In genomic region chr4:153126137-153126536, GRCh38 we compare ENCODE assay signal across 25 cellular contexts.
DNase-seq lines count a peak whose midpoint lies in the region; FAIRE-seq and TF ChIP-seq lines count a peak whose summit lies in the region.
"Had no signal": no experiment of that assay in that cellular context is flagged by ENCODE, and none has a peak within 500 bp of the region (broad histone marks: within the 10 kb centered on the region; RNA-seq: fewer than 3 reads in every experiment).

No MANE protein-coding gene starts in this region.

- 86% methylated on average over 4 of the region's 4 CpGs; no CpG with 5 or more reads in 1 of the 2 experiments for WGBS in H1 (ENCODE audit: extremely low coverage in 1 of 2, insufficient coverage in 1 of 2, insufficient read length in 1 of 2, insufficient replicate concordance in 2 of 2, low coverage in 1 of 2, low lambda C conversion rate in 2 of 2, missing lambda C conversion rate in 1 of 2), 2 experiments

- peaks cover 7% of the 10 kb centered on the region for H3K4me1 Mint-ChIP-seq in activated CD4-positive, alpha-beta T cell treated with anti-CD3 and anti-CD28 coated beads, Interleukin-2, amount 10 ng/mL, durations not matched to agents 7 days and 5 days

- H3K9ac ChIP-seq in HUES48 (ENCODE audit: low read depth, low read length) (no peak overlapping the region), H1 (replicated peaks in 1 of 4; ENCODE audit: extremely low read depth in 1 of 4, low read depth in 3 of 4, low read length in 3 of 4) (no peak overlapping the region)
- H3K9ac ChIP-seq: KMS-11 had no signal

- H3K9me3 ChIP-seq in HUES48 (ENCODE audit: control insufficient read depth, insufficient read depth, low read length) (no peaks in the 10 kb centered on the region), H1 (ENCODE audit: insufficient read depth in 2 of 2, low read depth in 1 of 2, low read length in 1 of 2) (no peaks in the 10 kb centered on the region), WERI-Rb-1 (ENCODE audit: severe bottlenecking) (no peaks in the 10 kb centered on the region)
- H3K9me3 ChIP-seq: Caco-2 had no signal

- peak overlapping the region; percentile 14 for H3K27ac ChIP-seq in HUES48 (ENCODE audit: low read depth, low read length)
- no peak overlapping the region for H3K27ac ChIP-seq in H1 (ENCODE audit: low read depth, low read length)
- H3K27ac ChIP-seq in WERI-Rb-1 = no peak overlapping the region; the same call in 1 of the 2 replicates
- H3K27ac ChIP-seq: 22Rv1, KMS-11 had no signal

- no peaks in the 10 kb centered on the region for H3K79me2 ChIP-seq in H1 (ENCODE audit: control insufficient read depth in 1 of 2, insufficient read depth in 2 of 2, low read length in 2 of 2)

- TF ChIP-seq RAD21 in H1 (IDR thresholded peaks at IDR 0.05 in 1 of 2, conservative IDR thresholded peaks at IDR 0.05 in 1 of 2; ENCODE audit: low read depth in 2 of 2, low read length in 2 of 2) = no peak

- H3K9me3 Mint-ChIP-seq in activated CD4-positive, alpha-beta T cell treated with anti-CD3 and anti-CD28 coated beads, Interleukin-2, amount 10 ng/mL, durations not matched to agents 7 days and 5 days = peaks cover 2% of the 10 kb centered on the region
- H3K9me3 Mint-ChIP-seq: CD4-positive, CD25-positive, alpha-beta regulatory T cell had no signal

- H3K36me3 ChIP-seq in HUES48 (ENCODE audit: control insufficient read depth, insufficient read depth, low read length) (no peaks in the 10 kb centered on the region), H1 (ENCODE audit: control insufficient read depth in 2 of 4, insufficient read depth in 4 of 4, low read length in 3 of 4) (no peaks in the 10 kb centered on the region), WERI-Rb-1 (no peaks in the 10 kb centered on the region)

- TF ChIP-seq EP300 in H1 (IDR thresholded peaks at IDR 0.05; ENCODE audit: borderline replicate concordance in 1 of 2, low read depth in 2 of 2, low read length in 2 of 2) = no peak

- POLR2A ChIA-PET in activated CD4-positive, alpha-beta T cell treated with anti-CD3 and anti-CD28 coated beads, Interleukin-2, amount 10 ng/mL, durations not matched to agents 7 days and 5 days (lab: Charles Lee) = no interaction called here
- POLR2A ChIA-PET in H1 (lab: Charles Lee; ENCODE audit: partially characterized antibody) = interaction anchor here (0.8 kb wide), 1 partner anchor 15 kb away, joined by 4 read pairs; no protein-coding TSS in a partner anchor

- H3K79me1 ChIP-seq in H1 (ENCODE audit: low read depth, low read length) = no peaks in the 10 kb centered on the region

- H2BK12ac ChIP-seq in H1 (ENCODE audit: low read depth, low read length) = 0 out of 2 replicates have a peak overlapping the region, but pooled peaks have one; percentile 71

- FAIRE-seq in H1 (lab: Jason Lieb, UNC) = no peak
- FAIRE-seq: GM12891, GM18507, RCC 7860 had no signal

- no peak overlapping the region for H3K4me3 Mint-ChIP-seq in activated CD4-positive, alpha-beta T cell treated with anti-CD3 and anti-CD28 coated beads, Interleukin-2, amount 10 ng/mL, durations not matched to agents 7 days and 5 days
- H3K4me3 Mint-ChIP-seq: B cell; CD4-positive, CD25-positive, alpha-beta regulatory T cell had no signal

- H3K4me2 ChIP-seq in H1 (ENCODE audit: insufficient read depth in 1 of 2, low read depth in 2 of 2, low read length in 2 of 2) = no peak overlapping the region
- H3K4me2 ChIP-seq: KMS-11 had no signal

- H3K4ac ChIP-seq in H1 (replicated peaks; ENCODE audit: insufficient read length, low read depth, low read length) = peak overlapping the region; percentile 21

- no peak overlapping the region for H3K14ac ChIP-seq in H1 (ENCODE audit: insufficient read length)

- TF ChIP-seq CTCF in H1 (IDR thresholded peaks at IDR 0.05; ENCODE audit: control extremely low read depth in 1 of 3, insufficient read depth in 1 of 3, low read depth in 1 of 3, low read length in 3 of 3) (no peak), retinal pigment epithelial cell (conservative IDR thresholded peaks at IDR 0.05; ENCODE audit: low read depth, low read length) (no peak), WERI-Rb-1 (IDR thresholded peaks at IDR 0.05; ENCODE audit: low read depth, low read length) (no peak)

- H4K91ac ChIP-seq in H1 (replicated peaks; ENCODE audit: insufficient read length, low read length) = peak overlapping the region; percentile 22

- H2BK15ac ChIP-seq in H1 (ENCODE audit: low read length) = peak overlapping the region; percentile 65; the same call in 1 of the 2 replicates

- H3K4me3 ChIP-seq in HUES48 (ENCODE audit: low read depth, low read length) = no peak overlapping the region
- no peak overlapping the region for H3K4me3 ChIP-seq in H1 (ENCODE audit: extremely low read depth in 1 of 4, insufficient read depth in 2 of 4, low read depth in 3 of 4, low read length in 4 of 4)
- H3K4me3 ChIP-seq in retinal pigment epithelial cell (ENCODE audit: low read length) = no peak overlapping the region
- H3K4me3 ChIP-seq in WERI-Rb-1 (ENCODE audit: low read depth, low read length) = no peak overlapping the region

- no peaks in the 10 kb centered on the region for H4K20me1 ChIP-seq in H1 (replicated peaks in 1 of 2; ENCODE audit: control insufficient read depth in 1 of 2, insufficient read depth in 2 of 2, low read length in 2 of 2)

- peak overlapping the region; percentile 42; the same call in 1 of the 2 replicates for H2BK5ac ChIP-seq in H1 (ENCODE audit: low read depth, low read length)

- no peak overlapping the region for H3K23ac ChIP-seq in H1 (ENCODE audit: insufficient read length)

- H3K36me3 Mint-ChIP-seq in activated CD4-positive, alpha-beta T cell treated with anti-CD3 and anti-CD28 coated beads, Interleukin-2, amount 10 ng/mL, durations not matched to agents 7 days and 5 days (ENCODE audit: low read depth) = no peaks in the 10 kb centered on the region
- H3K36me3 Mint-ChIP-seq: CD4-positive, CD25-positive, alpha-beta regulatory T cell had no signal

- H2AFZ ChIP-seq in H1 (ENCODE audit: low read length) = peak overlapping the region; percentile 47; the same call in 1 of the 2 replicates

- H3K56ac ChIP-seq in H1 (replicated peaks; ENCODE audit: insufficient read length, low read depth, low read length) = no peak overlapping the region

- H3K23me2 ChIP-seq in H1 (ENCODE audit: low read depth, low read length) = peaks cover 9% of the 10 kb centered on the region; the same call in 1 of the 2 replicates

- CTCF ChIA-PET in activated CD4-positive, alpha-beta T cell treated with anti-CD3 and anti-CD28 coated beads, Interleukin-2, amount 10 ng/mL, durations not matched to agents 7 days and 5 days (lab: Charles Lee) = interaction anchor here (0.6 to 3.7 kb wide), 8 partner anchors 10 to 1204 kb away, joined by 3 to 62 read pairs (median 7); no protein-coding TSS in a partner anchor
- CTCF ChIA-PET in H1 (lab: Charles Lee; ENCODE audit: partially characterized antibody) = interaction anchor here (1.1 to 6.2 kb wide), 33 partner anchors 11 to 718 kb away, joined by 3 to 82 read pairs (median 7); partner anchors contain the start of genes FHDC1 and TIGD4

- no peak overlapping the region for H4K5ac ChIP-seq in H1 (ENCODE audit: insufficient read length, low read depth, low read length)

- H3K27ac Mint-ChIP-seq in activated CD4-positive, alpha-beta T cell treated with anti-CD3 and anti-CD28 coated beads, Interleukin-2, amount 10 ng/mL, durations not matched to agents 7 days and 5 days = peak overlapping the region; percentile 5
- H3K27ac Mint-ChIP-seq: B cell had no signal

- H3K27me3 ChIP-seq in HUES48 (ENCODE audit: control insufficient read depth, insufficient read depth, low read length) = no peaks in the 10 kb centered on the region
- no peaks in the 10 kb centered on the region for H3K27me3 ChIP-seq in H1 (replicated peaks in 1 of 4; ENCODE audit: control insufficient read depth in 3 of 4, extremely low read depth in 1 of 4, insufficient read depth in 3 of 4, low read length in 3 of 4)
- H3K27me3 ChIP-seq in WERI-Rb-1 (ENCODE audit: insufficient read depth, low read depth, severe bottlenecking) = no peaks in the 10 kb centered on the region

- DNase-seq in activated CD4-positive, alpha-beta T cell treated with anti-CD3 and anti-CD28 coated beads, Interleukin-2, amount 10 ng/mL, durations not matched to agents 7 days and 5 days = no peak
- no peak for DNase-seq in activated CD4-positive, alpha-beta T cell treated with anti-CD3 and anti-CD28 coated beads for 48 hours
- DNase-seq in H1 (ENCODE audit: low read depth in 1 of 2, low spot score in 2 of 2) = no peak
- peak; percentile 80 for DNase-seq in retinal pigment epithelial cell (ENCODE audit: low read depth)
- no peak for DNase-seq in WERI-Rb-1
- DNase-seq in ACHN = no peak
- DNase-seq in NCI-H146 (lab: John Stamatoyannopoulos, UW) = no peak
- DNase-seq: Caco-2; CD4-positive, CD25-positive, alpha-beta regulatory T cell; DMS153; MM.1S; NCI-H1092; NCI-H1436 treated with DMSO at 0.1 percent for 48 hours; NCI-H2029 treated with DMSO at 0.1 percent for 48 hours; NCI-H2171; NCI-H446; NCI-H69; NK-92 treated with Interleukin-12 subunit alpha and Interleukin-12 subunit beta, amount 100 ng/mL, for 24 hours had no signal

- no peak for TF ChIP-seq POLR2A in H1 (IDR thresholded peaks at IDR 0.05; ENCODE audit: control extremely low read depth in 1 of 2, low read depth in 2 of 2, low read length in 2 of 2)

- no peak overlapping the region for H3K18ac ChIP-seq in H1 (ENCODE audit: extremely low read depth, low read length)

- H4K8ac ChIP-seq in H1 (ENCODE audit: extremely low read depth, insufficient read depth, low read length) = no peak overlapping the region; the same call in 1 of the 2 replicates

- H2BK120ac ChIP-seq in H1 (replicated peaks; ENCODE audit: low read depth, low read length) = no peak overlapping the region

- H3K4me1 ChIP-seq in HUES48 (ENCODE audit: control insufficient read depth, insufficient read depth, low read length) (peaks cover 15% of the 10 kb centered on the region), H1 (replicated peaks in 1 of 4; ENCODE audit: control insufficient read depth in 3 of 4, insufficient read depth in 4 of 4, low read length in 3 of 4) (peaks cover 0 to 7% (median 4%) of the 10 kb centered on the region in 4 experiments; a peak in 3 of 7 replicates)

- in situ Hi-C loops in ACHN (cut with HindIII; ENCODE audit: low pct_ligation_motif_present, low pct_unique_long_range_greater_than_20kb, low sequenced_read_pairs) = no loop called here

- peak overlapping the region; percentile 29; the same call in 1 of the 2 replicates for H2BK20ac ChIP-seq in H1 (ENCODE audit: low read length)

- H2AK5ac ChIP-seq in H1 (ENCODE audit: low read depth, low read length) = no peak overlapping the region; the same call in 1 of the 2 replicates

- peaks cover 18% of the 10 kb centered on the region for H3K27me3 Mint-ChIP-seq in activated CD4-positive, alpha-beta T cell treated with anti-CD3 and anti-CD28 coated beads, Interleukin-2, amount 10 ng/mL, durations not matched to agents 7 days and 5 days
- H3K27me3 Mint-ChIP-seq: B cell; CD4-positive, CD25-positive, alpha-beta regulatory T cell had no signal

TF ChIP-seq in H1, 55 proteins besides CTCF, POLR2A, EP300 and RAD21:
- TF ChIP-seq SP1 (IDR thresholded peaks at IDR 0.05; ENCODE audit: low read depth, low read length) = no peak
- TF ChIP-seq HDAC6 (IDR thresholded peaks at IDR 0.05; ENCODE audit: low read depth, low read length) = no peak
- no peak for TF ChIP-seq CBX5 (IDR thresholded peaks at IDR 0.05; ENCODE audit: low read depth, low read length)
TF ChIP-seq in H1: peak in this region for 0.
